ENCODE assay signal across 26 cellular contexts in genomic region chr18:40738321-40738880, GRCh38.
DNase-seq lines count a peak whose midpoint lies in the region; ATAC-seq and TF ChIP-seq lines count a peak whose summit lies in the region.
"Had no signal": no experiment of that assay in that cellular context is flagged by ENCODE, and none has a peak within 500 bp of the region (broad histone marks: within the 10 kb centered on the region; RNA-seq: fewer than 3 reads in every experiment).

No MANE protein-coding gene starts in this region.

- peak overlapping the region; percentile 41 for H2AFZ ChIP-seq in mammary epithelial cell (ENCODE audit: low read depth, low read length)
- no peak overlapping the region for H2AFZ ChIP-seq in OCI-LY3 (ENCODE audit: low read depth, low read length)
- H2AFZ ChIP-seq in hepatocyte: no peak overlapping the region

- H3K4me3 ChIP-seq in mammary epithelial cell (replicated peaks in 1 of 3; ENCODE audit: insufficient read depth in 1 of 3, low read depth in 2 of 3, low read length in 3 of 3): no peak overlapping the region
- no peak overlapping the region for H3K4me3 ChIP-seq in breast epithelium
- peak overlapping the region; percentile 32 for H3K4me3 ChIP-seq in OCI-LY3 (ENCODE audit: low read length)
- no peak overlapping the region for H3K4me3 ChIP-seq in hepatocyte
- H3K4me3 ChIP-seq: cardiac muscle cell, heart left ventricle, transverse colon had no signal

- no peaks in the 10 kb centered on the region for H4K20me1 ChIP-seq in mammary epithelial cell (ENCODE audit: insufficient read depth, low read length)
- H4K20me1 ChIP-seq in OCI-LY3 (ENCODE audit: insufficient read depth, low read length): no peaks in the 10 kb centered on the region
- H4K20me1 ChIP-seq in hepatocyte (ENCODE audit: insufficient read depth, poor library complexity, severe bottlenecking): no peaks in the 10 kb centered on the region

- H3K9ac ChIP-seq in mammary epithelial cell (ENCODE audit: insufficient read depth, low read length) (no peak overlapping the region), OCI-LY3 (ENCODE audit: low read length) (no peak overlapping the region)

- H3K27ac ChIP-seq in mammary epithelial cell (ENCODE audit: insufficient read depth, low read depth, low read length) (no peak overlapping the region), breast epithelium (no peak overlapping the region), OCI-LY3 (ENCODE audit: low read length) (peak overlapping the region; percentile 39), hepatocyte (no peak overlapping the region)
- H3K27ac ChIP-seq: cardiac muscle cell, heart left ventricle, transverse colon had no signal

- H3K36me3 ChIP-seq in mammary epithelial cell (ENCODE audit: insufficient read depth, low read length) (no peaks in the 10 kb centered on the region), breast epithelium (no peaks in the 10 kb centered on the region), OCI-LY3 (replicated peaks; ENCODE audit: low read depth, low read length) (no peaks in the 10 kb centered on the region), hepatocyte (replicated peaks; ENCODE audit: insufficient read depth, low read depth) (no peaks in the 10 kb centered on the region)
- H3K36me3 ChIP-seq: cardiac muscle cell, heart left ventricle, transverse colon had no signal

- TF ChIP-seq CTCF in mammary epithelial cell (conservative IDR thresholded peaks at IDR 0.05 in 1 of 2, IDR thresholded peaks at IDR 0.05 in 1 of 2; ENCODE audit: extremely low read depth in 1 of 2, insufficient read depth in 1 of 2, low read depth in 1 of 2, low read length in 2 of 2): no peak
- no peak for TF ChIP-seq CTCF in breast epithelium (IDR thresholded peaks at IDR 0.05)
- TF ChIP-seq CTCF in OCI-LY3 (IDR thresholded peaks at IDR 0.05; ENCODE audit: low read depth, low read length): no peak
- no peak for TF ChIP-seq CTCF in hepatocyte (IDR thresholded peaks at IDR 0.05; ENCODE audit: poor library complexity)
- no peak for TF ChIP-seq CTCF in endothelial cell (IDR thresholded peaks at IDR 0.05; ENCODE audit: unreplicated experiment)

- no peak overlapping the region for H3K4me3 Mint-ChIP-seq in endothelial cell (ENCODE audit: unreplicated experiment)
- H3K4me3 Mint-ChIP-seq: activated T-cell treated with anti-CD3 and anti-CD28 coated beads, Interleukin-2, amount 50 U/mL, for 4 hours; CD8-positive, alpha-beta memory T cell; dendritic cell treated with granulocyte-macrophage colony-stimulating factor and Interleukin-4, amounts not matched to agents 40 ng/mL and 50 ng/mL, for 4 days; mesothelial cell of epicardium; natural killer cell; stimulated activated naive CD8-positive, alpha-beta T cell treated with anti-CD3 and anti-CD28 coated beads, Interleukin-15, Interleukin-2, amounts not matched to agents 100 ng/mL and 50 ng/mL, for 24 hours had no signal

- WGBS in mammary epithelial cell (ENCODE audit: low coverage, missing lambda C conversion rate): 72% methylated on average over 4 of the region's 4 CpGs
- 89% methylated on average over 4 of the region's 4 CpGs for WGBS in hepatocyte (ENCODE audit: low lambda C conversion rate, missing lambda C conversion rate)

- dilution Hi-C loops in mammary epithelial cell (cut with HindIII; ENCODE audit: low sequenced_read_pairs): no loop called here

- H3K27me3 Mint-ChIP-seq in endothelial cell (ENCODE audit: unreplicated experiment): peaks cover 3% of the 10 kb centered on the region
- H3K27me3 Mint-ChIP-seq: CD8-positive, alpha-beta memory T cell; dendritic cell treated with granulocyte-macrophage colony-stimulating factor and Interleukin-4, amounts not matched to agents 40 ng/mL and 50 ng/mL, for 4 days; stimulated activated naive CD8-positive, alpha-beta T cell treated with anti-CD3 and anti-CD28 coated beads, Interleukin-15, Interleukin-2, amounts not matched to agents 100 ng/mL and 50 ng/mL, for 24 hours had no signal

- intact Hi-C loops in mammary epithelial cell (cut with micrococcal nuclease) (no loop called here), breast epithelium (cut with DNase I; ENCODE audit: low total_unique reads) (no loop called here)

- H3K36me3 Mint-ChIP-seq in endothelial cell (ENCODE audit: low read depth, unreplicated experiment): no peaks in the 10 kb centered on the region
- H3K36me3 Mint-ChIP-seq: CD8-positive, alpha-beta memory T cell; mesothelial cell of epicardium had no signal

- H3K79me2 ChIP-seq in mammary epithelial cell (ENCODE audit: insufficient read depth, low read length): no peaks in the 10 kb centered on the region
- H3K79me2 ChIP-seq in OCI-LY3 (ENCODE audit: low read length): no peaks in the 10 kb centered on the region
- no peaks in the 10 kb centered on the region for H3K79me2 ChIP-seq in hepatocyte

- H3K4me2 ChIP-seq in mammary epithelial cell (ENCODE audit: insufficient read depth, low read depth, low read length) (no peak overlapping the region), OCI-LY3 (ENCODE audit: low read length) (peak overlapping the region; percentile 55), hepatocyte (no peak overlapping the region)

- no peaks in the 10 kb centered on the region for H3K4me1 Mint-ChIP-seq in endothelial cell (ENCODE audit: unreplicated experiment)
- H3K4me1 Mint-ChIP-seq: CD8-positive, alpha-beta memory T cell; mesothelial cell of epicardium; natural killer cell had no signal

- ATAC-seq in HG02852 (IDR thresholded peaks at IDR 0.05; ENCODE audit: unreplicated experiment): peak; percentile 82
- ATAC-seq: activated T-cell treated with anti-CD3 and anti-CD28 coated beads, Interleukin-2, amount 50 U/mL, for 4 hours; heart left ventricle; natural killer cell; Panc1 had no signal

- no TSS peak for BruUV-seq in mammary epithelial cell (replicated peaks; lab: Mats Ljungman, UMichigan)

- H3K27ac Mint-ChIP-seq in endothelial cell (ENCODE audit: unreplicated experiment): no peak overlapping the region
- H3K27ac Mint-ChIP-seq: CD8-positive, alpha-beta memory T cell; dendritic cell treated with granulocyte-macrophage colony-stimulating factor and Interleukin-4, amounts not matched to agents 40 ng/mL and 50 ng/mL, for 4 days; mesothelial cell of epicardium; natural killer cell; stimulated activated naive CD8-positive, alpha-beta T cell treated with anti-CD3 and anti-CD28 coated beads, Interleukin-15, Interleukin-2, amounts not matched to agents 100 ng/mL and 50 ng/mL, for 24 hours had no signal

- H3K9me3 ChIP-seq in mammary epithelial cell (replicated peaks; ENCODE audit: insufficient read depth, low read length) (no peaks in the 10 kb centered on the region), breast epithelium (no peaks in the 10 kb centered on the region), OCI-LY3 (ENCODE audit: insufficient read depth, low read length) (0 out of 2 replicates have a peak, but pooled peaks cover 4% of the 10 kb centered on the region), hepatocyte (ENCODE audit: low read depth) (no peaks in the 10 kb centered on the region)
- H3K9me3 ChIP-seq: transverse colon had no signal

- H3K27me3 ChIP-seq in mammary epithelial cell (ENCODE audit: insufficient read depth, low read length) (no peaks in the 10 kb centered on the region), breast epithelium (no peaks in the 10 kb centered on the region), OCI-LY3 (ENCODE audit: low read depth, low read length) (no peaks in the 10 kb centered on the region), hepatocyte (no peaks in the 10 kb centered on the region)
- H3K27me3 ChIP-seq: cardiac muscle cell, heart left ventricle, transverse colon had no signal

- H3K9me2 ChIP-seq in hepatocyte (replicated peaks; ENCODE audit: insufficient read depth): no peaks in the 10 kb centered on the region

- in situ Hi-C loops in mammary epithelial cell (cut with MboI; ENCODE audit: low sequenced_read_pairs in 2 of 2): no loop called here

- H3K9me3 Mint-ChIP-seq in endothelial cell (ENCODE audit: unreplicated experiment): no peaks in the 10 kb centered on the region
- H3K9me3 Mint-ChIP-seq: mesothelial cell of epicardium; stimulated activated naive CD8-positive, alpha-beta T cell treated with anti-CD3 and anti-CD28 coated beads, Interleukin-15, Interleukin-2, amounts not matched to agents 100 ng/mL and 50 ng/mL, for 24 hours had no signal

- CTCF ChIA-PET in mammary epithelial cell (lab: Charles Lee; ENCODE audit: low non-redundant PET): no interaction called here

- no peak for TF ChIP-seq POLR2A in breast epithelium (IDR thresholded peaks at IDR 0.05)

- H3K4me1 ChIP-seq in mammary epithelial cell (ENCODE audit: insufficient read depth, low read length) (no peaks in the 10 kb centered on the region), breast epithelium (no peaks in the 10 kb centered on the region), OCI-LY3 (ENCODE audit: low read length) (peaks cover 22% of the 10 kb centered on the region), hepatocyte (ENCODE audit: insufficient read depth) (no peaks in the 10 kb centered on the region)
- H3K4me1 ChIP-seq: heart left ventricle, transverse colon had no signal

- DNase-seq in mammary epithelial cell (peak; percentile 34), breast epithelium (ENCODE audit: low spot score in 2 of 2) (no peak), hepatocyte (ENCODE audit: low spot score) (no peak), endothelial cell (ENCODE audit: low spot score) (no peak)
- DNase-seq in stimulated activated CD4-positive, alpha-beta T cell treated with anti-CD3 and anti-CD28 coated beads, Interleukin-2, amount 100 ng/mL, for 24 hours: no peak
- no peak for DNase-seq in effector CD8-positive, alpha-beta T cell (lab: John Stamatoyannopoulos, UW)
- DNase-seq: activated CD4-positive, alpha-beta T cell treated with anti-CD3 and anti-CD28 coated beads for 1 hour; activated CD8-positive, alpha-beta memory T cell treated with anti-CD3 and anti-CD28 coated beads for 24 hours; activated naive CD4-positive, alpha-beta T cell; activated T-cell treated with anti-CD3 and anti-CD28 coated beads, Interleukin-2, amount 50 U/mL, for 4 hours; amniotic stem cell; CD8-positive, alpha-beta memory T cell; heart left ventricle; KBM-7; natural killer cell; NCI-H1930; NCI-H446; stimulated activated CD4-positive, alpha-beta T cell treated with anti-CD3 and anti-CD28 coated beads, Interleukin-4, amount 100 ng/mL, for 24 hours; transverse colon had no signal
